10 cellular contexts compared by ENCODE assay signal in genomic region chr3:3201584-3201983, GRCh38. TPM values are rescaled to one million over a fixed set of nuclear protein-coding genes. Genes with fewer than 3 reads are reported as not detected.
DNase-seq lines count a peak whose midpoint lies in the region; ATAC-seq and TF ChIP-seq lines count a peak whose summit lies in the region.
"Had no signal": no experiment of that assay in that cellular context is flagged by ENCODE, and none has a peak within 500 bp of the region (broad histone marks: within the 10 kb centered on the region; RNA-seq: fewer than 3 reads in every experiment).

No MANE protein-coding gene starts in this region.

- H3K36me3 Mint-ChIP-seq in CD4-positive, alpha-beta memory T cell = no peaks in the 10 kb centered on the region
- no peaks in the 10 kb centered on the region for H3K36me3 Mint-ChIP-seq in MCF 10A (ENCODE audit: insufficient read depth, unreplicated experiment)
- H3K36me3 Mint-ChIP-seq: activated naive CD4-positive, alpha-beta T cell treated with anti-CD3 and anti-CD28 coated beads, Interleukin-2, amount 50 U/mL, for 24 hours had no signal

- no peak overlapping the region for H3K4me3 ChIP-seq in CD4-positive, alpha-beta memory T cell (ENCODE audit: low read length in 2 of 2)
- H3K4me3 ChIP-seq in MG63 (no peak overlapping the region), dorsolateral prefrontal cortex (no peak overlapping the region)

- H3K27me3 Mint-ChIP-seq in CD4-positive, alpha-beta memory T cell = peaks cover 0 to 4% of the 10 kb centered on the region in 2 donors
- peaks cover 13% of the 10 kb centered on the region for H3K27me3 Mint-ChIP-seq in MCF 10A (ENCODE audit: insufficient read depth, unreplicated experiment)
- H3K27me3 Mint-ChIP-seq: activated naive CD4-positive, alpha-beta T cell treated with anti-CD3 and anti-CD28 coated beads, Interleukin-2, amount 50 U/mL, for 24 hours had no signal

- peak overlapping the region in 4 of 7 donors; percentile 15 to 58 (median 30) for H3K27ac Mint-ChIP-seq in CD4-positive, alpha-beta memory T cell
- H3K27ac Mint-ChIP-seq in MCF 10A (ENCODE audit: low read depth, unreplicated experiment) = no peak overlapping the region
- H3K27ac Mint-ChIP-seq: activated naive CD4-positive, alpha-beta T cell treated with anti-CD3 and anti-CD28 coated beads, Interleukin-2, amount 50 U/mL, for 24 hours had no signal

- peak overlapping the region in 6 of 8 donors; percentile 1 to 74 (median 24) for H3K4me3 Mint-ChIP-seq in CD4-positive, alpha-beta memory T cell
- no peak overlapping the region for H3K4me3 Mint-ChIP-seq in MCF 10A (ENCODE audit: unreplicated experiment)
- H3K4me3 Mint-ChIP-seq: activated naive CD4-positive, alpha-beta T cell treated with anti-CD3 and anti-CD28 coated beads, Interleukin-2, amount 50 U/mL, for 24 hours had no signal

- intact Hi-C loops in CD4-positive, alpha-beta memory T cell (cut with micrococcal nuclease) = no loop called here
- intact Hi-C loops in dorsolateral prefrontal cortex (cut with DNase I) = loop anchor here (2.0 to 10.0 kb wide), 4 partner anchors 593 to 1091 kb away; partner anchors contain the start of gene LRRN1 (in 1 of the 2)
- intact Hi-C loops in MCF 10A (cut with micrococcal nuclease) = no loop called here

- H3K27me3 ChIP-seq in CD4-positive, alpha-beta memory T cell (ENCODE audit: insufficient read depth, low read length) = no peaks in the 10 kb centered on the region
- H3K27me3 ChIP-seq in MG63 (no peaks in the 10 kb centered on the region), dorsolateral prefrontal cortex (peaks cover 0 to 3% (median 0%) of the 10 kb centered on the region in 45 donors)

- no TSS peak for BruUV-seq in MCF 10A (replicated peaks; lab: Mats Ljungman, UMichigan)

- POLR2A ChIA-PET in CD4-positive, alpha-beta memory T cell (lab: Charles Lee; ENCODE audit: partially characterized antibody) = interaction anchor here (2.4 kb wide), 1 partner anchor 9 kb away, joined by 9 read pairs; no protein-coding TSS in a partner anchor
- POLR2A ChIA-PET in MCF 10A (lab: Yijun Ruan, JAX) = no interaction called here

- CTCF ChIA-PET in CD4-positive, alpha-beta memory T cell (lab: Charles Lee; ENCODE audit: partially characterized antibody) = interaction anchor here (0.7 to 4.2 kb wide), 17 partner anchors 10 to 1510 kb away, joined by 3 to 90 read pairs (median 5); no protein-coding TSS in a partner anchor
- CTCF ChIA-PET in MCF 10A (lab: Yijun Ruan, JAX) = interaction anchor here (0.6 to 8.8 kb wide), 31 partner anchors 9 to 1104 kb away, joined by 3 to 176 read pairs (median 6); no protein-coding TSS in a partner anchor

- H3K36me3 ChIP-seq in CD4-positive, alpha-beta memory T cell (ENCODE audit: insufficient read depth, low read length) = no peaks in the 10 kb centered on the region
- H3K36me3 ChIP-seq in MG63 = no peaks in the 10 kb centered on the region

- peaks cover 15 to 28% (median 20%) of the 10 kb centered on the region in 4 donors for H3K4me1 Mint-ChIP-seq in CD4-positive, alpha-beta memory T cell
- no peaks in the 10 kb centered on the region for H3K4me1 Mint-ChIP-seq in MCF 10A (ENCODE audit: insufficient read depth, unreplicated experiment)

- H3K27ac ChIP-seq in CD4-positive, alpha-beta memory T cell (ENCODE audit: low read depth, low read length) = no peak overlapping the region
- H3K27ac ChIP-seq in dorsolateral prefrontal cortex = peak overlapping the region in 4 of 59 donors; percentile 9 to 41 (median 22)

- peaks cover 0 to 2% (median 0%) of the 10 kb centered on the region in 8 donors for H3K9me3 Mint-ChIP-seq in CD4-positive, alpha-beta memory T cell
- no peaks in the 10 kb centered on the region for H3K9me3 Mint-ChIP-seq in MCF 10A (ENCODE audit: unreplicated experiment)
- H3K9me3 Mint-ChIP-seq: activated naive CD4-positive, alpha-beta T cell treated with anti-CD3 and anti-CD28 coated beads, Interleukin-2, amount 50 U/mL, for 24 hours had no signal

- no peak for TF ChIP-seq CTCF in dorsolateral prefrontal cortex (IDR thresholded peaks at IDR 0.05 in 54 of 56, conservative IDR thresholded peaks at IDR 0.05 in 2 of 56; ENCODE audit: low read depth in 1 of 56, partially characterized antibody in 56 of 56)
- TF ChIP-seq CTCF in MCF 10A (IDR thresholded peaks at IDR 0.05; ENCODE audit: unreplicated experiment) = no peak

- ATAC-seq in GM19043 (IDR thresholded peaks at IDR 0.05; ENCODE audit: low read depth, unreplicated experiment) (peak; percentile 82), HG02763 (IDR thresholded peaks at IDR 0.05; ENCODE audit: unreplicated experiment) (peak; percentile 92), HG03558 (IDR thresholded peaks at IDR 0.05; ENCODE audit: extremely low read depth, unreplicated experiment) (peak; percentile 92)

- peaks cover 12% of the 10 kb centered on the region for H3K4me1 ChIP-seq in CD4-positive, alpha-beta memory T cell (ENCODE audit: insufficient read depth, low read length)

- no peak for DNase-seq in CD4-positive, alpha-beta memory T cell
- DNase-seq in MG63 (no peak), T-helper 9 cell (no peak), dorsolateral prefrontal cortex (no peak), MCF 10A (ENCODE audit: unreplicated experiment) (no peak)
- DNase-seq: NK-92 treated with Interleukin-12 subunit alpha and Interleukin-12 subunit beta, amount 100 ng/mL, for 24 hours had no signal

- no peaks in the 10 kb centered on the region for H3K9me3 ChIP-seq in CD4-positive, alpha-beta memory T cell (ENCODE audit: control insufficient read depth in 1 of 2, low read length in 2 of 2)
- H3K9me3 ChIP-seq in MG63 = no peaks in the 10 kb centered on the region

RNA-seq across cellular contexts. Expression of gene CRBN, which starts 22.1 kb away (rescaled TPM):
- 100 to 1,000 TPM; 150 to 162 TPM for total RNA-seq in CD4-positive, alpha-beta memory T cell
- 100 to 1,000 TPM; 194 to 235 TPM for polyA plus RNA-seq in CD4-positive, alpha-beta memory T cell
- 23.2 and 26.0 TPM in 2 replicates for total RNA-seq in MG63 (2014; rRNA removed; shearing (Covaris generic); ENCODE audit: low replicate concordance)
- total RNA-seq in dorsolateral prefrontal cortex = 100 to 1,000 TPM in 106 of 120 experiments, 10 to 100 TPM in 14; 83.9 to 140 (median 113) TPM
- 23.0 and 25.4 TPM in 2 replicates for total RNA-seq in MCF 10A (2022)

Comparison
In these comparisons a context has a peak if more than half of its experiments do, and no peak if none do; other contexts are left out.
1. intact Hi-C loops: an anchor here in dorsolateral prefrontal cortex (2.0 to 10.0 kb wide); none called in CD4-positive, alpha-beta memory T cell and MCF 10A.